Comparison of ENCODE assay signal across 12 cellular contexts in the genomic region with DNA sequence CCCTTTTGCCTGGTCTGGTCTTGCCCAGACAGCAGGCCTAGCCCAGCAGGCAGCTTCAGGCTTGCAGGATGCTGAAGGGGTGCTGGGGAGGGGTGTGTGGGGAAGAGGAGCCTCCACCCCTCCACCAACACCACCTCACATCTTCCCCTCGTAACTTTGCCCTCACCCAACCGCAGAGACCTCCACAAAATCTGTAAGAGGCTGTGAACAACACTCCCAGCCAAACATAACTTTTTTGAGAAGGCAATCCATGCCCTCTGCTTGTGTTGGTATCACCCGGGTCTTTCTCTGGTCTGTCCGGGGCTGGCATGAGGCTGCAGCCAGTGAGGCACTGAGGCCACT. TPM values are rescaled to one million over a fixed set of nuclear protein-coding genes. Genes with fewer than 3 reads are reported as not detected.
A peak's percentile ranks its signal among the peaks of the same experiment; 100 is the strongest.
DNase-seq lines count a peak whose midpoint lies in the region; ATAC-seq and TF ChIP-seq lines count a peak whose summit lies in the region.
"Not testable (repeated sequence)": the region's sequence is repeated elsewhere in the genome, so short reads cannot be mapped to it uniquely, and the experiment has no call there.
"Had no signal": no experiment of that assay in that cellular context is flagged by ENCODE, and none has a peak within 500 bp of the region (broad histone marks: within the 10 kb centered on the region; RNA-seq: fewer than 3 reads in every experiment).

No MANE protein-coding gene starts in this region.

- DNase-seq in CD8-positive, alpha-beta T cell; activated CD8-positive, alpha-beta T cell treated with anti-CD3 and anti-CD28 coated beads, Interleukin-2, amount 10 ng/mL, durations not matched to agents 7 days and 5 days; activated naive CD8-positive, alpha-beta T cell treated with anti-CD3 and anti-CD28 coated beads, Interleukin-2, amount 50 U/mL, for 24 hours; stimulated activated naive CD8-positive, alpha-beta T cell treated with anti-CD3 and anti-CD28 coated beads, Interleukin-15, amount 100 ng/mL, for 72 hours: not testable (repeated sequence)
- DNase-seq in naive thymus-derived CD8-positive, alpha-beta T cell, result peak in 2 of 10 donors; percentile 41 to 56

- not testable (repeated sequence) for H3K27me3 Mint-ChIP-seq in CD8-positive, alpha-beta T cell (ENCODE audit: low read depth); activated CD8-positive, alpha-beta T cell treated with anti-CD3 and anti-CD28 coated beads, Interleukin-2, amount 10 ng/mL, durations not matched to agents 7 days and 5 days (ENCODE audit: low read depth); activated naive CD8-positive, alpha-beta T cell; activated naive CD8-positive, alpha-beta T cell treated with anti-CD3 and anti-CD28 coated beads, Interleukin-2, amount 50 U/mL, for 24 hours; naive thymus-derived CD8-positive, alpha-beta T cell; stimulated activated naive CD8-positive, alpha-beta T cell treated with anti-CD3 and anti-CD28 coated beads, Interleukin-15, amount 100 ng/mL, for 72 hours

- POLR2A ChIA-PET in CD8-positive, alpha-beta T cell (lab: Charles Lee), result interaction anchor here (1.7 kb wide), 1 partner anchor 10 kb away, joined by 16 read pairs; no protein-coding TSS in a partner anchor
- POLR2A ChIA-PET in activated CD8-positive, alpha-beta T cell treated with anti-CD3 and anti-CD28 coated beads, Interleukin-2, amount 10 ng/mL, durations not matched to agents 7 days and 5 days (lab: Charles Lee), result not testable (repeated sequence)
- POLR2A ChIA-PET in naive thymus-derived CD8-positive, alpha-beta T cell (lab: Charles Lee), result interaction anchor here (1.0 to 2.2 kb wide), 7 partner anchors 8 to 48 kb away, joined by 5 to 65 read pairs (median 8); a partner anchor contains a TSS

- H3K4me3 ChIP-seq in CD8-positive, alpha-beta T cell (ENCODE audit: low read depth, low read length), result not testable (repeated sequence)

- H3K4me1 Mint-ChIP-seq in CD8-positive, alpha-beta T cell (ENCODE audit: low read depth), result peaks cover 78% of the 10 kb centered on the region
- peaks cover 85% of the 10 kb centered on the region for H3K4me1 Mint-ChIP-seq in activated CD8-positive, alpha-beta T cell treated with anti-CD3 and anti-CD28 coated beads, Interleukin-2, amount 10 ng/mL, durations not matched to agents 7 days and 5 days (ENCODE audit: low read depth)
- peaks cover 78% of the 10 kb centered on the region for H3K4me1 Mint-ChIP-seq in activated naive CD8-positive, alpha-beta T cell (ENCODE audit: low read depth)
- H3K4me1 Mint-ChIP-seq in activated naive CD8-positive, alpha-beta T cell treated with anti-CD3 and anti-CD28 coated beads, Interleukin-2, amount 50 U/mL, for 24 hours, result peaks cover 82% of the 10 kb centered on the region
- H3K4me1 Mint-ChIP-seq in naive thymus-derived CD8-positive, alpha-beta T cell, result peaks cover 18 to 82% (median 70%) of the 10 kb centered on the region in 4 donors
- H3K4me1 Mint-ChIP-seq in stimulated activated naive CD8-positive, alpha-beta T cell treated with anti-CD3 and anti-CD28 coated beads, Interleukin-15, amount 100 ng/mL, for 72 hours, result peaks cover 89% of the 10 kb centered on the region

- not testable (repeated sequence) for H3K36me3 Mint-ChIP-seq in CD8-positive, alpha-beta T cell; activated naive CD8-positive, alpha-beta T cell; activated naive CD8-positive, alpha-beta T cell treated with anti-CD3 and anti-CD28 coated beads, Interleukin-2, amount 50 U/mL, for 24 hours (ENCODE audit: low read depth); naive thymus-derived CD8-positive, alpha-beta T cell
- H3K36me3 Mint-ChIP-seq in activated CD8-positive, alpha-beta T cell treated with anti-CD3 and anti-CD28 coated beads, Interleukin-2, amount 10 ng/mL, durations not matched to agents 7 days and 5 days (ENCODE audit: low read depth), result peaks cover 32% of the 10 kb centered on the region

- not testable (repeated sequence) for H3K36me3 ChIP-seq in CD8-positive, alpha-beta T cell (ENCODE audit: insufficient read depth, low read length); KOPT-K1 (ENCODE audit: insufficient read depth, low read length)

- not testable (repeated sequence) for H3K9me3 Mint-ChIP-seq in CD8-positive, alpha-beta T cell; activated CD8-positive, alpha-beta T cell treated with anti-CD3 and anti-CD28 coated beads, Interleukin-2, amount 10 ng/mL, durations not matched to agents 7 days and 5 days (ENCODE audit: insufficient read depth); activated naive CD8-positive, alpha-beta T cell (ENCODE audit: low read depth); activated naive CD8-positive, alpha-beta T cell treated with anti-CD3 and anti-CD28 coated beads, Interleukin-2, amount 50 U/mL, for 24 hours; naive thymus-derived CD8-positive, alpha-beta T cell; stimulated activated naive CD8-positive, alpha-beta T cell treated with anti-CD3 and anti-CD28 coated beads, Interleukin-15, amount 100 ng/mL, for 72 hours

- not testable (repeated sequence) for TF ChIP-seq CTCF in CD8-positive, alpha-beta T cell (IDR thresholded peaks at IDR 0.05)

- H3K27ac Mint-ChIP-seq in CD8-positive, alpha-beta T cell, result peak overlapping the region; percentile 95
- H3K27ac Mint-ChIP-seq in activated CD8-positive, alpha-beta T cell treated with anti-CD3 and anti-CD28 coated beads, Interleukin-2, amount 10 ng/mL, durations not matched to agents 7 days and 5 days, result peak overlapping the region; percentile 92
- peak overlapping the region; percentile 93 for H3K27ac Mint-ChIP-seq in activated naive CD8-positive, alpha-beta T cell
- peak overlapping the region; percentile 76 for H3K27ac Mint-ChIP-seq in activated naive CD8-positive, alpha-beta T cell treated with anti-CD3 and anti-CD28 coated beads, Interleukin-2, amount 50 U/mL, for 24 hours
- H3K27ac Mint-ChIP-seq in naive thymus-derived CD8-positive, alpha-beta T cell, result peak overlapping the region; percentile 95 to 98 (median 96)
- peak overlapping the region in 1 of 2 donors; percentile 86 for H3K27ac Mint-ChIP-seq in stimulated activated naive CD8-positive, alpha-beta T cell treated with anti-CD3 and anti-CD28 coated beads, Interleukin-15, amount 100 ng/mL, for 72 hours

- ATAC-seq in CD8-positive, alpha-beta T cell, result peak; percentile 52
- peak; percentile 15 for ATAC-seq in activated CD8-positive, alpha-beta T cell treated with anti-CD3 and anti-CD28 coated beads, Interleukin-2, amount 10 ng/mL, durations not matched to agents 7 days and 5 days
- not testable (repeated sequence) for ATAC-seq in activated naive CD8-positive, alpha-beta T cell treated with anti-CD3 and anti-CD28 coated beads, Interleukin-2, amount 50 U/mL, for 24 hours
- ATAC-seq in naive thymus-derived CD8-positive, alpha-beta T cell, result peak; percentile 49 to 73
- peak; percentile 27 for ATAC-seq in stimulated activated naive CD8-positive, alpha-beta T cell treated with anti-CD3 and anti-CD28 coated beads, Interleukin-15, amount 100 ng/mL, for 72 hours

- not testable (repeated sequence) for H3K9me3 ChIP-seq in CD8-positive, alpha-beta T cell (ENCODE audit: low read length); KOPT-K1 (ENCODE audit: insufficient read depth, low read length, poor library complexity, severe bottlenecking)

- H3K27ac ChIP-seq in CD8-positive, alpha-beta T cell (ENCODE audit: low read depth, low read length), result peak overlapping the region; percentile 65
- H3K27ac ChIP-seq in KOPT-K1 (ENCODE audit: low read depth, low read length, poor library complexity, severe bottlenecking), result peak overlapping the region; percentile 80

- CTCF ChIA-PET in CD8-positive, alpha-beta T cell (lab: Charles Lee), result interaction anchor here (1.1 to 1.3 kb wide), 2 partner anchors 22 to 27 kb away, joined by 3 read pairs; no protein-coding TSS in a partner anchor
- CTCF ChIA-PET in activated CD8-positive, alpha-beta T cell treated with anti-CD3 and anti-CD28 coated beads, Interleukin-2, amount 10 ng/mL, durations not matched to agents 7 days and 5 days (lab: Charles Lee), result not testable (repeated sequence)

- H3K4me1 ChIP-seq in CD8-positive, alpha-beta T cell (ENCODE audit: insufficient read depth, low read length), result peaks cover 90% of the 10 kb centered on the region

- peak overlapping the region; percentile 18 for H3K4me3 Mint-ChIP-seq in CD8-positive, alpha-beta T cell
- H3K4me3 Mint-ChIP-seq in activated CD8-positive, alpha-beta T cell treated with anti-CD3 and anti-CD28 coated beads, Interleukin-2, amount 10 ng/mL, durations not matched to agents 7 days and 5 days, result peak overlapping the region; percentile 38
- peak overlapping the region; percentile 40 for H3K4me3 Mint-ChIP-seq in activated naive CD8-positive, alpha-beta T cell
- H3K4me3 Mint-ChIP-seq in activated naive CD8-positive, alpha-beta T cell treated with anti-CD3 and anti-CD28 coated beads, Interleukin-2, amount 50 U/mL, for 24 hours, result not testable (repeated sequence)
- H3K4me3 Mint-ChIP-seq in naive thymus-derived CD8-positive, alpha-beta T cell, result peak overlapping the region in 8 of 10 donors; percentile 25 to 85 (median 65)
- peak overlapping the region; percentile 65 to 79 for H3K4me3 Mint-ChIP-seq in stimulated activated naive CD8-positive, alpha-beta T cell treated with anti-CD3 and anti-CD28 coated beads, Interleukin-15, amount 100 ng/mL, for 72 hours

- intact Hi-C loops in CD8-positive, alpha-beta T cell (cut with DNase I, micrococcal nuclease), result not testable (repeated sequence)

- not testable (repeated sequence) for H3K27me3 ChIP-seq in CD8-positive, alpha-beta T cell (ENCODE audit: insufficient read depth, low read length)

RNA-seq across cellular contexts. Expression of a gene that starts 26.2 kb away (rescaled TPM):
- 100 to 1,000 TPM; 281 to 283 TPM for total RNA-seq in CD8-positive, alpha-beta T cell
- 100 to 1,000 TPM; 423 to 439 TPM for total RNA-seq in activated CD8-positive, alpha-beta T cell treated with anti-CD3 and anti-CD28 coated beads, Interleukin-2, amount 10 ng/mL, durations not matched to agents 7 days and 5 days
- total RNA-seq in naive thymus-derived CD8-positive, alpha-beta T cell, result 100 to 1,000 TPM; 456 TPM
- 1,000 to 10,000 TPM; 2,040 to 2,487 (median 2,320) TPM for polyA plus RNA-seq in naive thymus-derived CD8-positive, alpha-beta T cell
- total RNA-seq: B cell, Calu3, HFFc6 had no signal
- polyA plus RNA-seq: AG04450 had no signal

RNA-seq across cellular contexts. Expression of a gene that starts 44.8 kb away (rescaled TPM):
- total RNA-seq in CD8-positive, alpha-beta T cell, result 100 to 1,000 TPM; 502 to 503 TPM
- total RNA-seq in activated CD8-positive, alpha-beta T cell treated with anti-CD3 and anti-CD28 coated beads, Interleukin-2, amount 10 ng/mL, durations not matched to agents 7 days and 5 days, result 100 to 1,000 TPM; 667 to 675 TPM
- 100 to 1,000 TPM; 272 to 273 TPM for total RNA-seq in naive thymus-derived CD8-positive, alpha-beta T cell
- 1,000 to 10,000 TPM in 1 of 3 donors, 100 to 1,000 TPM in 2; 885 to 1,018 (median 934) TPM for polyA plus RNA-seq in naive thymus-derived CD8-positive, alpha-beta T cell
- total RNA-seq: CD4-positive, CD25-positive, alpha-beta regulatory T cell; HFFc6 had no signal
- polyA plus RNA-seq: AG04450 had no signal
